Comparison of ENCODE assay signal across 12 cellular contexts in genomic region chr12:30440826-30441602, GRCh38.
DNase-seq lines count a peak whose midpoint lies in the region; ATAC-seq and TF ChIP-seq lines count a peak whose summit lies in the region.
"Had no signal": no experiment of that assay in that cellular context is flagged by ENCODE, and none has a peak within 500 bp of the region (broad histone marks: within the 10 kb centered on the region; RNA-seq: fewer than 3 reads in every experiment).

No MANE protein-coding gene starts in this region.

- no peak for TF ChIP-seq POLR2A in NB4 (IDR thresholded peaks at IDR 0.05; ENCODE audit: extremely low read depth, insufficient read length)

- no peaks in the 10 kb centered on the region for H3K4me1 Mint-ChIP-seq in chondrocyte (ENCODE audit: low read depth)
- peaks cover 15% of the 10 kb centered on the region for H3K4me1 Mint-ChIP-seq in progenitor cell of endocrine pancreas (ENCODE audit: low read depth)
- H3K4me1 Mint-ChIP-seq in activated T-helper 2 cell treated with anti-CD3 and anti-CD28 coated beads, Interferon-gamma antibody, Interleukin-2, Interleukin-4, amounts not matched to agents 10 μg/mL and 5 μg/mL and 100 μg/mL, durations not matched to agents 14 hours and 24 hours and 36 hours (ENCODE audit: low read depth) = no peaks in the 10 kb centered on the region
- H3K4me1 Mint-ChIP-seq: stimulated activated effector memory CD8-positive, alpha-beta T cell treated with anti-CD3 and anti-CD28 coated beads, Interleukin-12 subunit alpha, Interleukin-12 subunit beta, amount 100 ng/mL, for 72 hours had no signal

- TF ChIP-seq CTCF in NB4 (IDR thresholded peaks at IDR 0.05; ENCODE audit: low read depth, low read length) (peak; percentile 58), chondrocyte (IDR thresholded peaks at IDR 0.05) (peak; percentile 64), progenitor cell of endocrine pancreas (IDR thresholded peaks at IDR 0.05; ENCODE audit: unreplicated experiment) (peak; percentile 77)

- no peaks in the 10 kb centered on the region for H3K9me3 Mint-ChIP-seq in chondrocyte (ENCODE audit: low read depth)
- no peaks in the 10 kb centered on the region for H3K9me3 Mint-ChIP-seq in progenitor cell of endocrine pancreas (ENCODE audit: low read depth)
- no peaks in the 10 kb centered on the region for H3K9me3 Mint-ChIP-seq in activated T-helper 2 cell treated with anti-CD3 and anti-CD28 coated beads, Interferon-gamma antibody, Interleukin-2, Interleukin-4, amounts not matched to agents 10 μg/mL and 5 μg/mL and 100 μg/mL, durations not matched to agents 14 hours and 24 hours and 36 hours
- H3K9me3 Mint-ChIP-seq: stimulated activated effector memory CD8-positive, alpha-beta T cell treated with anti-CD3 and anti-CD28 coated beads, Interleukin-12 subunit alpha, Interleukin-12 subunit beta, amount 100 ng/mL, for 72 hours had no signal

- peaks cover 17% of the 10 kb centered on the region for H3K27me3 Mint-ChIP-seq in chondrocyte (ENCODE audit: low read depth)
- no peaks in the 10 kb centered on the region for H3K27me3 Mint-ChIP-seq in progenitor cell of endocrine pancreas
- no peaks in the 10 kb centered on the region for H3K27me3 Mint-ChIP-seq in activated T-helper 2 cell treated with anti-CD3 and anti-CD28 coated beads, Interferon-gamma antibody, Interleukin-2, Interleukin-4, amounts not matched to agents 10 μg/mL and 5 μg/mL and 100 μg/mL, durations not matched to agents 14 hours and 24 hours and 36 hours (ENCODE audit: low read depth)
- H3K27me3 Mint-ChIP-seq: natural killer cell treated with Interleukin-12 subunit alpha and Interleukin-12 subunit beta and Interleukin-15 and Interleukin-18, amount 100 ng/mL, for 72 hours had no signal

- H3K4me3 Mint-ChIP-seq in chondrocyte (ENCODE audit: unreplicated experiment) (no peak overlapping the region), progenitor cell of endocrine pancreas (ENCODE audit: low read depth) (no peak overlapping the region)
- no peak overlapping the region for H3K4me3 Mint-ChIP-seq in activated T-helper 2 cell treated with anti-CD3 and anti-CD28 coated beads, Interferon-gamma antibody, Interleukin-2, Interleukin-4, amounts not matched to agents 10 μg/mL and 5 μg/mL and 100 μg/mL, durations not matched to agents 14 hours and 24 hours and 36 hours (ENCODE audit: low read depth)
- H3K4me3 Mint-ChIP-seq: natural killer cell treated with Interleukin-12 subunit alpha and Interleukin-12 subunit beta and Interleukin-15 and Interleukin-18, amount 100 ng/mL, for 72 hours; stimulated activated effector memory CD8-positive, alpha-beta T cell treated with anti-CD3 and anti-CD28 coated beads, Interleukin-12 subunit alpha, Interleukin-12 subunit beta, amount 100 ng/mL, for 72 hours had no signal

- no peak for ATAC-seq in HG03280 (IDR thresholded peaks at IDR 0.05; ENCODE audit: unreplicated experiment)
- ATAC-seq: natural killer cell treated with Interleukin-12 subunit alpha and Interleukin-12 subunit beta and Interleukin-15 and Interleukin-18, amount 100 ng/mL, for 72 hours; stimulated activated effector memory CD8-positive, alpha-beta T cell treated with anti-CD3 and anti-CD28 coated beads, Interleukin-12 subunit alpha, Interleukin-12 subunit beta, amount 100 ng/mL, for 72 hours had no signal

- H3K36me3 Mint-ChIP-seq in chondrocyte (ENCODE audit: low read depth) (no peaks in the 10 kb centered on the region), progenitor cell of endocrine pancreas (ENCODE audit: insufficient read depth) (no peaks in the 10 kb centered on the region)
- no peaks in the 10 kb centered on the region for H3K36me3 Mint-ChIP-seq in activated T-helper 2 cell treated with anti-CD3 and anti-CD28 coated beads, Interferon-gamma antibody, Interleukin-2, Interleukin-4, amounts not matched to agents 10 μg/mL and 5 μg/mL and 100 μg/mL, durations not matched to agents 14 hours and 24 hours and 36 hours (ENCODE audit: low read depth)
- H3K36me3 Mint-ChIP-seq: natural killer cell treated with Interleukin-12 subunit alpha and Interleukin-12 subunit beta and Interleukin-15 and Interleukin-18, amount 100 ng/mL, for 72 hours; stimulated activated effector memory CD8-positive, alpha-beta T cell treated with anti-CD3 and anti-CD28 coated beads, Interleukin-12 subunit alpha, Interleukin-12 subunit beta, amount 100 ng/mL, for 72 hours had no signal

- intact Hi-C loops in activated T-helper 2 cell treated with anti-CD3 and anti-CD28 coated beads, Interferon-gamma antibody, Interleukin-2, Interleukin-4, amounts not matched to agents 10 μg/mL and 5 μg/mL and 100 μg/mL, durations not matched to agents 14 hours and 24 hours and 36 hours (cut with micrococcal nuclease) = no loop called here

- H3K4me3 ChIP-seq in NB4 (ENCODE audit: low read depth, low read length) = no peak overlapping the region
- H3K4me3 ChIP-seq: BLaER1, SJSA1 had no signal

- H3K27ac Mint-ChIP-seq in chondrocyte (ENCODE audit: unreplicated experiment) = no peak overlapping the region
- H3K27ac Mint-ChIP-seq in progenitor cell of endocrine pancreas = no peak overlapping the region
- H3K27ac Mint-ChIP-seq in activated T-helper 2 cell treated with anti-CD3 and anti-CD28 coated beads, Interferon-gamma antibody, Interleukin-2, Interleukin-4, amounts not matched to agents 10 μg/mL and 5 μg/mL and 100 μg/mL, durations not matched to agents 14 hours and 24 hours and 36 hours = no peak overlapping the region
- H3K27ac Mint-ChIP-seq: natural killer cell treated with Interleukin-12 subunit alpha and Interleukin-12 subunit beta and Interleukin-15 and Interleukin-18, amount 100 ng/mL, for 72 hours; stimulated activated effector memory CD8-positive, alpha-beta T cell treated with anti-CD3 and anti-CD28 coated beads, Interleukin-12 subunit alpha, Interleukin-12 subunit beta, amount 100 ng/mL, for 72 hours had no signal

- DNase-seq in NCI-H345 (lab: John Stamatoyannopoulos, UW) (peak; percentile 61), NCI-H345 treated with DMSO at 0.1 percent for 48 hours (lab: John Stamatoyannopoulos, UW; ENCODE audit: unreplicated experiment) (no peak), NB4 (ENCODE audit: low read depth) (peak; percentile 34), chondrocyte (ENCODE audit: low spot score) (no peak), progenitor cell of endocrine pancreas (ENCODE audit: low spot score, unreplicated experiment) (no peak), NCI-H2081 treated with DMSO at 0.1 percent for 48 hours (lab: John Stamatoyannopoulos, UW) (no peak)
- no peak for DNase-seq in activated T-helper 2 cell treated with anti-CD3 and anti-CD28 coated beads, Interferon-gamma antibody, Interleukin-2, Interleukin-4, amounts not matched to agents 10 μg/mL and 5 μg/mL and 100 μg/mL, durations not matched to agents 14 hours and 24 hours and 36 hours (ENCODE audit: low spot score)

Comparison
In these comparisons a context has a peak if more than half of its experiments do, and no peak if none do; other contexts are left out.
1. DNase-seq: peak in NCI-H345 (single experiment) and NB4 (single experiment); none in NCI-H345 treated with DMSO at 0.1 percent for 48 hours (single experiment), chondrocyte (single experiment), progenitor cell of endocrine pancreas (single experiment), activated T-helper 2 cell treated with anti-CD3 and anti-CD28 coated beads, Interferon-gamma antibody, Interleukin-2, Interleukin-4, amounts not matched to agents 10 μg/mL and 5 μg/mL and 100 μg/mL, durations not matched to agents 14 hours and 24 hours and 36 hours (single experiment) and NCI-H2081 treated with DMSO at 0.1 percent for 48 hours (single experiment).
2. Peak in every context shown above with its lines, with median percentiles within 50 percentile points of each other: CTCF ChIP-seq.